ENCODE assay signal across 18 cellular contexts in the genomic region with DNA sequence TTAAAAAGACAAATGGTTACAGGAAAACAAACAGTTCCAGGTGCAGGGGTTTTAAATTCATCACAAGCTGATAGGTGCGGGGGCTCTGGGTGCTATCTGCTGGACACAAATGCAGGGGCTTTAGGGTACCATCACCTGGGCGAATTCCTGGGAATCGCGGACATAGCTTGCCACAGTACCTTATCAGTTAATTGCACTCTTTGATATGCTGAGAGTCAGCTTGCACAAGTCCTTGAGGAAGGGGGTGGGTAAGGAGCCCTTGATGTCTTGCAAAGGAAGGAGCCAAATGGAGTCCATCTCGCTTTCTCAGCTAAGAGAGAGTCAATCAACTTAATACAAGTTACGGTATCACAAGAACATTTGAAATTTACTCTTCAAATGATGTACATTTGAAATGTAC. TPM values are rescaled to one million over a fixed set of nuclear protein-coding genes. Genes with fewer than 3 reads are reported as not detected.
A peak's percentile ranks its signal among the peaks of the same experiment; 100 is the strongest.
DNase-seq lines count a peak whose midpoint lies in the region; ATAC-seq and TF ChIP-seq lines count a peak whose summit lies in the region.
"Had no signal": no experiment of that assay in that cellular context is flagged by ENCODE, and none has a peak within 500 bp of the region (broad histone marks: within the 10 kb centered on the region; RNA-seq: fewer than 3 reads in every experiment).

No MANE protein-coding gene starts in this region.

- H4K20me1 ChIP-seq in neural progenitor cell (ENCODE audit: low read depth): no peaks in the 10 kb centered on the region

- H3K9ac ChIP-seq in ES-I3 (ENCODE audit: low read depth, low read length) (peak overlapping the region; percentile 58; the same call in 1 of the 2 replicates), NT2/D1 (ENCODE audit: insufficient read length, low read depth) (no peak overlapping the region), iPS-15b (ENCODE audit: low read depth, low read length) (no peak overlapping the region), neural progenitor cell (no peak overlapping the region)

- H3K27ac Mint-ChIP-seq in neural progenitor cell: no peak overlapping the region
- H3K27ac Mint-ChIP-seq in activated T-helper 17 cell treated with anti-CD3 and anti-CD28 coated beads, Interleukin-2, amount 50 U/mL, for 72 hours: no peak overlapping the region
- H3K27ac Mint-ChIP-seq: CD4-positive, alpha-beta T cell had no signal

- H3K4me2 ChIP-seq in neural progenitor cell: peak overlapping the region; percentile 92

- no peak overlapping the region for H3K27ac ChIP-seq in neural progenitor cell
- H3K27ac ChIP-seq: HL-60 had no signal

- H3K4me1 Mint-ChIP-seq in neural progenitor cell: peaks cover 26% of the 10 kb centered on the region
- peaks cover 9% of the 10 kb centered on the region for H3K4me1 Mint-ChIP-seq in activated T-helper 17 cell treated with anti-CD3 and anti-CD28 coated beads, Interleukin-2, amount 50 U/mL, for 72 hours

- TF ChIP-seq CTCF in neural progenitor cell (IDR thresholded peaks at IDR 0.05): no peak

- no peak for DNase-seq in NT2/D1 (ENCODE audit: low read depth, low spot score)
- DNase-seq in neural progenitor cell (ENCODE audit: low spot score): no peak
- no peak for DNase-seq in NCI-H510A treated with DMSO at 0.1 percent for 48 hours (lab: John Stamatoyannopoulos, UW)
- DNase-seq: Calu3; CD4-positive, alpha-beta T cell; HFFc6; NCI-H1105; NCI-H2081; NCI-H2171 treated with DMSO at 0.1 percent for 48 hours; NCI-H446; Right ventricle myocardium superior had no signal

- H3K4me3 Mint-ChIP-seq in neural progenitor cell: no peak overlapping the region
- H3K4me3 Mint-ChIP-seq in activated T-helper 17 cell treated with anti-CD3 and anti-CD28 coated beads, Interleukin-2, amount 50 U/mL, for 72 hours: no peak overlapping the region
- H3K4me3 Mint-ChIP-seq: CD4-positive, alpha-beta T cell had no signal

- H3K27me3 Mint-ChIP-seq in neural progenitor cell (ENCODE audit: insufficient read depth, low read depth): peaks cover 18% of the 10 kb centered on the region
- H3K27me3 Mint-ChIP-seq in activated T-helper 17 cell treated with anti-CD3 and anti-CD28 coated beads, Interleukin-2, amount 50 U/mL, for 72 hours: peaks cover 45% of the 10 kb centered on the region

- ATAC-seq in activated T-helper 17 cell treated with anti-CD3 and anti-CD28 coated beads, Interleukin-2, amount 50 U/mL, for 72 hours (replicated peaks): no peak
- ATAC-seq in GM18873 (IDR thresholded peaks at IDR 0.05; ENCODE audit: low FRiP score, unreplicated experiment): no peak

- no peaks in the 10 kb centered on the region for H3K36me3 Mint-ChIP-seq in neural progenitor cell
- H3K36me3 Mint-ChIP-seq in activated T-helper 17 cell treated with anti-CD3 and anti-CD28 coated beads, Interleukin-2, amount 50 U/mL, for 72 hours (ENCODE audit: low read depth): no peaks in the 10 kb centered on the region

- no peaks in the 10 kb centered on the region for H3K36me3 ChIP-seq in ES-I3 (ENCODE audit: insufficient read depth, low read length)
- no peaks in the 10 kb centered on the region for H3K36me3 ChIP-seq in NT2/D1 (ENCODE audit: insufficient read depth, insufficient read length, low read length)
- no peaks in the 10 kb centered on the region for H3K36me3 ChIP-seq in iPS-15b (ENCODE audit: control insufficient read depth, insufficient read depth, low read length)
- H3K36me3 ChIP-seq in neural progenitor cell: no peaks in the 10 kb centered on the region

- H2AFZ ChIP-seq in neural progenitor cell (replicated peaks): no peak overlapping the region

- H3F3A ChIP-seq in neural progenitor cell (ENCODE audit: low read depth): peaks cover 4% of the 10 kb centered on the region

- no peaks in the 10 kb centered on the region for H3K79me2 ChIP-seq in neural progenitor cell (ENCODE audit: low read depth)

- H3K4me3 ChIP-seq in NT2/D1 (ENCODE audit: insufficient read length, low read depth): peak overlapping the region; percentile 8
- H3K4me3 ChIP-seq in iPS-15b (ENCODE audit: low read depth, low read length): peak overlapping the region; percentile 70
- H3K4me3 ChIP-seq in neural progenitor cell: no peak overlapping the region

- no peaks in the 10 kb centered on the region for H3K9me3 Mint-ChIP-seq in neural progenitor cell
- no peaks in the 10 kb centered on the region for H3K9me3 Mint-ChIP-seq in activated T-helper 17 cell treated with anti-CD3 and anti-CD28 coated beads, Interleukin-2, amount 50 U/mL, for 72 hours
- H3K9me3 Mint-ChIP-seq: CD4-positive, alpha-beta T cell; HFFc6 had no signal

- no peaks in the 10 kb centered on the region for H3K4me1 ChIP-seq in ES-I3 (ENCODE audit: insufficient read depth, low read length)
- no peaks in the 10 kb centered on the region for H3K4me1 ChIP-seq in NT2/D1 (ENCODE audit: insufficient read depth, insufficient read length)
- peaks cover 8% of the 10 kb centered on the region for H3K4me1 ChIP-seq in iPS-15b (ENCODE audit: control insufficient read depth, insufficient read depth, low read length)
- no peaks in the 10 kb centered on the region for H3K4me1 ChIP-seq in neural progenitor cell

- H3K9me3 ChIP-seq in ES-I3 (ENCODE audit: control insufficient read depth, insufficient read depth, low read length): no peaks in the 10 kb centered on the region
- peaks cover 7% of the 10 kb centered on the region; the same call in 1 of the 2 replicates for H3K9me3 ChIP-seq in NT2/D1 (ENCODE audit: insufficient read depth, low read length)
- no peaks in the 10 kb centered on the region for H3K9me3 ChIP-seq in iPS-15b (ENCODE audit: control insufficient read depth, insufficient read depth, low read length)
- H3K9me3 ChIP-seq in neural progenitor cell (ENCODE audit: low read depth): no peaks in the 10 kb centered on the region

- peaks cover 53% of the 10 kb centered on the region for H3K27me3 ChIP-seq in NT2/D1 (ENCODE audit: insufficient read depth, insufficient read length)
- peaks cover 77% of the 10 kb centered on the region for H3K27me3 ChIP-seq in iPS-15b (ENCODE audit: control insufficient read depth, insufficient read depth, low read length)
- H3K27me3 ChIP-seq in neural progenitor cell: peaks cover 67% of the 10 kb centered on the region

RNA-seq across cellular contexts. Expression of gene TMEM54, which starts 25.4 kb away (rescaled TPM):
- 13.5 and 14.5 TPM in 2 replicates for total RNA-seq in neural progenitor cell (ENCODE audit: low replicate concordance)
- total RNA-seq in activated T-helper 17 cell treated with anti-CD3 and anti-CD28 coated beads, Interleukin-2, amount 50 U/mL, for 72 hours: under 1 TPM; 0.37 to 0.80 TPM
- total RNA-seq: CD4-positive, alpha-beta T cell had no signal

RNA-seq across cellular contexts. Expression of gene RNF19B, which starts 38.0 kb away (rescaled TPM):
- total RNA-seq in neural progenitor cell (ENCODE audit: low replicate concordance): 11.5 and 14.2 TPM in 2 replicates
- 10 to 100 TPM; 32.2 to 65.6 TPM for total RNA-seq in activated T-helper 17 cell treated with anti-CD3 and anti-CD28 coated beads, Interleukin-2, amount 50 U/mL, for 72 hours

RNA-seq across cellular contexts. Expression of gene HPCA, which starts 40.3 kb away (rescaled TPM):
- 1.0 TPM in 1 of 2 replicates, not detected in the other for total RNA-seq in neural progenitor cell (ENCODE audit: low replicate concordance)
- total RNA-seq in activated T-helper 17 cell treated with anti-CD3 and anti-CD28 coated beads, Interleukin-2, amount 50 U/mL, for 72 hours: under 1 TPM in 1 of 2 donors, not detected in 1; 0.98 TPM
- total RNA-seq: Calu3; CD4-positive, alpha-beta T cell; H4; Right ventricle myocardium superior had no signal

RNA-seq across cellular contexts. Expression of gene FNDC5, which starts 55.9 kb away (rescaled TPM):
- total RNA-seq in neural progenitor cell (ENCODE audit: low replicate concordance): 9.6 and 21.4 TPM in 2 replicates
- not detected for total RNA-seq in activated T-helper 17 cell treated with anti-CD3 and anti-CD28 coated beads, Interleukin-2, amount 50 U/mL, for 72 hours
- total RNA-seq: Calu3; CD4-positive, alpha-beta T cell; OCI-LY7 had no signal
